In the genomic region with DNA sequence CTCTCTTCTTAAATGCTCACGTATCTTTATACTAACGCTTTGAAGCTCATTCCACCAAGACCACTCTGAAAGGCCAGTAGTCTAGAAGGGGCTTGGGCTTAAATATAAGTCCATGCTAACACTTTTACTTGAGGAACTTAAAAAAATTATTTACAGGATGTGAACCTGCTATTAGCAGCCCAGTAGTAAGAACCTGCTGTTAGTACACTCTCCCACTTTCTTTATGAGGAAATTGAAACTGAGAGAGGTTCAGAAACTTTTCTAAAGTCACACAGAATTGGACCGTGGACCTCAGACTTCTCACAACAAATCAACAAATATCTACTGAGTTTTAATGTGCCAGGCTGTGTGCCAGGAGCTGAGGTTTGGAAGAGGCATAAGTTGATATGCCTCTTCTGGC, we compare ENCODE assay signal across 35 cellular contexts. TPM values are rescaled to one million over a fixed set of nuclear protein-coding genes. Genes with fewer than 3 reads are reported as not detected.
"Had no signal": no experiment of that assay in that cellular context is flagged by ENCODE, and none has a peak within 500 bp of the region (broad histone marks: within the 10 kb centered on the region; RNA-seq: fewer than 3 reads in every experiment).

No MANE protein-coding gene starts in this region.

- H3K9me3 Mint-ChIP-seq: dendritic cell treated with granulocyte-macrophage colony-stimulating factor and Interleukin-4, amounts not matched to agents 40 ng/mL and 50 ng/mL, for 4 days; effector memory CD8-positive, alpha-beta T cell; endodermal cell; mesothelial cell of epicardium; naive thymus-derived CD8-positive, alpha-beta T cell had no signal

- H3K27me3 Mint-ChIP-seq: effector memory CD8-positive, alpha-beta T cell had no signal

- DNase-seq: cortex of kidney; effector CD8-positive, alpha-beta T cell; effector memory CD8-positive, alpha-beta T cell; endodermal cell; erythroblast; esophagus squamous epithelium; foreskin fibroblast; foreskin melanocyte; gastrocnemius medialis; glutamatergic neuron; head of caudate nucleus; heart right ventricle; hippocampal formation; left cardiac atrium; left lung; left ventricle myocardium superior; lower lobe of right lung; mesenchymal stem cell; mucosa of descending colon; naive B cell; naive thymus-derived CD8-positive, alpha-beta T cell had no signal

- H3K36me3 ChIP-seq: esophagus squamous epithelium, gastrocnemius medialis, heart right ventricle, left lung, lower lobe of right lung had no signal

- H3K27ac Mint-ChIP-seq: dendritic cell treated with granulocyte-macrophage colony-stimulating factor and Interleukin-4, amounts not matched to agents 40 ng/mL and 50 ng/mL, for 4 days; effector memory CD8-positive, alpha-beta T cell; endodermal cell; mesothelial cell of epicardium; naive B cell; naive thymus-derived CD8-positive, alpha-beta T cell had no signal

- H3K9me3 ChIP-seq: esophagus squamous epithelium, gastrocnemius medialis, heart right ventricle, left lung, lower lobe of right lung, mucosa of descending colon had no signal

- H3K4me3 Mint-ChIP-seq: dendritic cell treated with granulocyte-macrophage colony-stimulating factor and Interleukin-4, amounts not matched to agents 40 ng/mL and 50 ng/mL, for 4 days; effector memory CD8-positive, alpha-beta T cell; endodermal cell; mesothelial cell of epicardium; naive B cell; naive thymus-derived CD8-positive, alpha-beta T cell had no signal

- H3K4me1 Mint-ChIP-seq: mesothelial cell of epicardium; naive B cell; naive thymus-derived CD8-positive, alpha-beta T cell had no signal

- H3K4me1 ChIP-seq: esophagus squamous epithelium, gastrocnemius medialis, left lung, lower lobe of right lung had no signal

- H3K27ac ChIP-seq: epithelial cell of prostate, esophagus squamous epithelium, gastrocnemius medialis, heart right ventricle, left lung, lower lobe of right lung had no signal

- H3K36me3 Mint-ChIP-seq: mesothelial cell of epicardium; naive B cell; naive thymus-derived CD8-positive, alpha-beta T cell had no signal

- ATAC-seq: effector memory CD8-positive, alpha-beta T cell; esophagus mucosa; gastrocnemius medialis; heart right ventricle; left cardiac atrium; left lung; left ventricle myocardium superior; lower lobe of right lung; mucosa of descending colon; naive thymus-derived CD8-positive, alpha-beta T cell had no signal

- FAIRE-seq: endometrium, islet of Langerhans, keratinocyte had no signal

- H3K4me3 ChIP-seq: esophagus squamous epithelium, gastrocnemius medialis, heart right ventricle, left lung, lower lobe of right lung, mucosa of descending colon had no signal

- H3K27me3 ChIP-seq: gastrocnemius medialis, heart right ventricle, left lung had no signal

RNA-seq across cellular contexts. Expression of a gene that starts 53.4 kb away (rescaled TPM):
- total RNA-seq: dermis microvascular lymphatic vessel endothelial cell; endodermal cell; esophagus mucosa; esophagus squamous epithelium; gastrocnemius medialis; glomerular endothelial cell; kidney epithelial cell; left lung; left ventricle myocardium superior; lower leg skin; lower lobe of right lung; lung microvascular endothelial cell; mesenteric fat pad; mucosa of descending colon; myocyte; naive thymus-derived CD8-positive, alpha-beta T cell had no signal
